ENCODE assay signal across 13 cellular contexts in genomic region chr2:71082402-71083252, GRCh38. TPM values are rescaled to one million over a fixed set of nuclear protein-coding genes. Genes with fewer than 3 reads are reported as not detected.
DNase-seq lines count a peak whose midpoint lies in the region; ATAC-seq and TF ChIP-seq lines count a peak whose summit lies in the region.
"Had no signal": no experiment of that assay in that cellular context is flagged by ENCODE, and none has a peak within 500 bp of the region (broad histone marks: within the 10 kb centered on the region; RNA-seq: fewer than 3 reads in every experiment).

No MANE protein-coding gene starts in this region.

- peak; percentile 89 for DNase-seq in activated CD8-positive, alpha-beta T cell treated with anti-CD3 and anti-CD28 coated beads for 36 hours
- peak; percentile 77 for DNase-seq in stimulated activated CD4-positive, alpha-beta T cell treated with anti-CD3 and anti-CD28 coated beads, Interleukin-1b, Interleukin-23, amount 100 ng/mL, for 48 hours
- DNase-seq in smooth muscle cell (lab: John Stamatoyannopoulos, UW; ENCODE audit: unreplicated experiment) = no peak
- DNase-seq in NCI-H526 treated with DMSO at 0.1 percent for 48 hours (lab: John Stamatoyannopoulos, UW) = no peak
- no peak for DNase-seq in KG1 (lab: John Stamatoyannopoulos, UW)
- no peak for DNase-seq in NCI-H2081 (lab: John Stamatoyannopoulos, UW)
- DNase-seq: DMS79, mammary epithelial cell, NCI-H2029 had no signal

- WGBS in smooth muscle cell (ENCODE audit: low lambda C conversion rate) = 93% methylated on average over 5 of the region's 5 CpGs

- POLR2A ChIA-PET in activated CD8-positive, alpha-beta T cell treated with anti-CD3 and anti-CD28 coated beads for 36 hours (lab: Charles Lee) = interaction anchor here (0.6 to 3.6 kb wide), 4 partner anchors 11 to 51 kb away, joined by 3 to 17 read pairs (median 6); partner anchors contain the start of gene NAGK

- H3K9ac ChIP-seq in smooth muscle cell (ENCODE audit: low read depth) = no peak overlapping the region

- no peaks in the 10 kb centered on the region for H3K9me3 ChIP-seq in smooth muscle cell (replicated peaks; ENCODE audit: low read depth)

- no peak overlapping the region for H3K27ac ChIP-seq in smooth muscle cell (ENCODE audit: low read depth)

- H3F3A ChIP-seq in smooth muscle cell (ENCODE audit: low read depth) = peaks cover 2% of the 10 kb centered on the region

- CTCF ChIA-PET in activated CD8-positive, alpha-beta T cell treated with anti-CD3 and anti-CD28 coated beads for 36 hours (lab: Charles Lee) = interaction anchor here (1.0 to 2.5 kb wide), 2 partner anchors 12 to 14 kb away, joined by 3 to 11 read pairs; no protein-coding TSS in a partner anchor

- peak overlapping the region; percentile 3 for H3K27ac Mint-ChIP-seq in activated CD8-positive, alpha-beta T cell treated with anti-CD3 and anti-CD28 coated beads for 36 hours
- H3K27ac Mint-ChIP-seq: T-helper 1 cell treated with Interleukin-12 subunit alpha and Interleukin-12 subunit beta and Interleukin-4 antibody, amounts not matched to agents 30 μg/mL and 1 μg/mL, for 36 hours had no signal

- no peaks in the 10 kb centered on the region for H3K9me3 Mint-ChIP-seq in activated CD8-positive, alpha-beta T cell treated with anti-CD3 and anti-CD28 coated beads for 36 hours
- H3K9me3 Mint-ChIP-seq: brain; T-helper 1 cell treated with Interleukin-12 subunit alpha and Interleukin-12 subunit beta and Interleukin-4 antibody, amounts not matched to agents 30 μg/mL and 1 μg/mL, for 36 hours had no signal

- TF ChIP-seq CTCF in activated CD8-positive, alpha-beta T cell treated with anti-CD3 and anti-CD28 coated beads for 36 hours (IDR thresholded peaks at IDR 0.05) = no peak
- no peak for TF ChIP-seq CTCF in smooth muscle cell (IDR thresholded peaks at IDR 0.05; ENCODE audit: borderline replicate concordance, insufficient read depth, poor library complexity, severe bottlenecking)

- no peaks in the 10 kb centered on the region for H3K36me3 ChIP-seq in smooth muscle cell (ENCODE audit: low read depth)

- peaks cover 15% of the 10 kb centered on the region for H3K4me1 Mint-ChIP-seq in activated CD8-positive, alpha-beta T cell treated with anti-CD3 and anti-CD28 coated beads for 36 hours (ENCODE audit: low read depth)

- peaks cover 22% of the 10 kb centered on the region for H3K27me3 ChIP-seq in smooth muscle cell (ENCODE audit: low read depth)

- intact Hi-C loops in activated CD8-positive, alpha-beta T cell treated with anti-CD3 and anti-CD28 coated beads for 36 hours (cut with micrococcal nuclease) = no loop called here

- H3K4me1 ChIP-seq in smooth muscle cell (ENCODE audit: low read depth) = peaks cover 5% of the 10 kb centered on the region

- H3K27me3 Mint-ChIP-seq in activated CD8-positive, alpha-beta T cell treated with anti-CD3 and anti-CD28 coated beads for 36 hours = peaks cover 8% of the 10 kb centered on the region

- peaks cover 1% of the 10 kb centered on the region for H4K20me1 ChIP-seq in smooth muscle cell (ENCODE audit: low read depth)

- H2AFZ ChIP-seq in smooth muscle cell (ENCODE audit: low read depth) = no peak overlapping the region

- H3K79me2 ChIP-seq in smooth muscle cell (ENCODE audit: low read depth) = no peaks in the 10 kb centered on the region

- H3K4me3 ChIP-seq in smooth muscle cell = no peak overlapping the region

- peaks cover 7% of the 10 kb centered on the region for H3K36me3 Mint-ChIP-seq in activated CD8-positive, alpha-beta T cell treated with anti-CD3 and anti-CD28 coated beads for 36 hours (ENCODE audit: low read depth)

- ATAC-seq in GM18858 (IDR thresholded peaks at IDR 0.05; ENCODE audit: unreplicated experiment) = peak; percentile 43
- peak; percentile 77 for ATAC-seq in HG02798 (IDR thresholded peaks at IDR 0.05; ENCODE audit: poor library complexity, unreplicated experiment)
- peak; percentile 87 for ATAC-seq in activated CD8-positive, alpha-beta T cell treated with anti-CD3 and anti-CD28 coated beads for 36 hours

- peak overlapping the region; percentile 17 for H3K4me3 Mint-ChIP-seq in activated CD8-positive, alpha-beta T cell treated with anti-CD3 and anti-CD28 coated beads for 36 hours
- H3K4me3 Mint-ChIP-seq: brain; T-helper 1 cell treated with Interleukin-12 subunit alpha and Interleukin-12 subunit beta and Interleukin-4 antibody, amounts not matched to agents 30 μg/mL and 1 μg/mL, for 36 hours had no signal

- H3K4me2 ChIP-seq in smooth muscle cell = no peak overlapping the region

RNA-seq across cellular contexts. Expression of gene NAGK, which starts 14.2 kb away (rescaled TPM):
- total RNA-seq in activated CD8-positive, alpha-beta T cell treated with anti-CD3 and anti-CD28 coated beads for 36 hours = 10 to 100 TPM; 33.6 to 38.7 TPM
- 105 and 116 TPM in 2 replicates for total RNA-seq in smooth muscle cell
- 135 and 191 TPM in 2 replicates for polyA plus RNA-seq in smooth muscle cell

RNA-seq across cellular contexts. Expression of gene MCEE, which starts 47.4 kb away (rescaled TPM):
- 10 to 100 TPM; 13.8 to 14.0 TPM for total RNA-seq in activated CD8-positive, alpha-beta T cell treated with anti-CD3 and anti-CD28 coated beads for 36 hours
- total RNA-seq in smooth muscle cell = 38.4 and 46.0 TPM in 2 replicates
- polyA plus RNA-seq in smooth muscle cell = 52.4 and 53.9 TPM in 2 replicates

RNA-seq across cellular contexts. Expression of gene MPHOSPH10, which starts 47.8 kb away (rescaled TPM):
- 10 to 100 TPM; 41.7 to 47.0 TPM for total RNA-seq in activated CD8-positive, alpha-beta T cell treated with anti-CD3 and anti-CD28 coated beads for 36 hours
- total RNA-seq in smooth muscle cell = 29.2 and 49.8 TPM in 2 replicates
- polyA plus RNA-seq in smooth muscle cell = 27.3 and 29.4 TPM in 2 replicates

Comparison
In these comparisons a context has a peak if more than half of its experiments do, and no peak if none do; other contexts are left out.
1. DNase-seq: peak in activated CD8-positive, alpha-beta T cell treated with anti-CD3 and anti-CD28 coated beads for 36 hours (single experiment) and stimulated activated CD4-positive, alpha-beta T cell treated with anti-CD3 and anti-CD28 coated beads, Interleukin-1b, Interleukin-23, amount 100 ng/mL, for 48 hours (single experiment); none in smooth muscle cell (single experiment), NCI-H526 treated with DMSO at 0.1 percent for 48 hours (single experiment), KG1 (single experiment) and NCI-H2081 (0 of 2).
2. Peak in every context shown above with its lines, with median percentiles within 50 percentile points of each other: ATAC-seq.